24 cellular contexts compared by ENCODE assay signal in the genomic region with DNA sequence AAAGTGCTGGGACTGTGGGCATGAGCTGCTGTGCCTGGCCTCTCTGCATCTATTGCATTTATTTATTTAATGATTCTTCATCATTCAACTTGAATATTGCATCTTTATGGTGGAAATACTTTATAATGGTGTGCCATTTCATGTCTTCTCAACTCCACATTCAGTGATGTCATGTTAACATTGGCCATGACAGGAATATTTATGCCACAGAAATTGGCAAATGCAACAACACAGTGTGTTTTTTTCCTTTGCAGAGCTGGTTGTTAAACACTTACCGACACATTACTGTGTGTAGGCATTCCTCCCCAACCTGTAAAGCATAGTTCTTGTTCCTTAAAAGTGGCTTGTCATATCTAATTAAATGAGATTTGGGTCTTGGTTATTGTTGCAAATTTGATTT. TPM values are rescaled to one million over a fixed set of nuclear protein-coding genes. Genes with fewer than 3 reads are reported as not detected.
DNase-seq lines count a peak whose midpoint lies in the region; ATAC-seq and TF ChIP-seq lines count a peak whose summit lies in the region.
"Had no signal": no experiment of that assay in that cellular context is flagged by ENCODE, and none has a peak within 500 bp of the region (broad histone marks: within the 10 kb centered on the region; RNA-seq: fewer than 3 reads in every experiment).

No MANE protein-coding gene starts in this region.

- no peak overlapping the region for H2AFZ ChIP-seq in PC-3 (ENCODE audit: low read length)

- H3K9me3 ChIP-seq in PC-3 (ENCODE audit: low read length) (peaks cover 5% of the 10 kb centered on the region; the same call in 1 of the 2 replicates), prostate gland (no peaks in the 10 kb centered on the region)
- H3K9me3 ChIP-seq: BE2C had no signal

- peaks cover 26% of the 10 kb centered on the region for H3K4me1 ChIP-seq in PC-3 (ENCODE audit: insufficient read depth, low read length)
- peaks cover 4% of the 10 kb centered on the region for H3K4me1 ChIP-seq in prostate gland (replicated peaks)
- H3K4me1 ChIP-seq: BE2C had no signal

- WGBS in prostate gland, result 37% methylated on average over 1 of the region's 1 CpG

- no peaks in the 10 kb centered on the region for H3K27me3 ChIP-seq in PC-3 (ENCODE audit: low read length)
- no peaks in the 10 kb centered on the region for H3K27me3 ChIP-seq in prostate gland (replicated peaks; ENCODE audit: insufficient read depth)
- H3K27me3 ChIP-seq: BE2C, BLaER1 had no signal

- H3K27ac ChIP-seq in PC-3 (ENCODE audit: low read length) (peak overlapping the region; percentile 17; the same call in 1 of the 2 replicates), prostate gland (no peak overlapping the region)
- H3K27ac ChIP-seq: BLaER1 had no signal

- POLR2A ChIA-PET in HEK293T (lab: Yijun Ruan, JAX) (no interaction called here), PC-3 (lab: Charles Lee; ENCODE audit: unreplicated experiment) (interaction anchor here (0.6 kb wide), 1 partner anchor 61 kb away, joined by 7 read pairs; no protein-coding TSS in a partner anchor)

- H3K79me2 ChIP-seq in PC-3 (ENCODE audit: low read length), result no peaks in the 10 kb centered on the region

- ATAC-seq in PC-3 (peak; percentile 46), left colon (peak; percentile 9), HG03108 (IDR thresholded peaks at IDR 0.05; ENCODE audit: unreplicated experiment) (no peak), GM18858 (IDR thresholded peaks at IDR 0.05; ENCODE audit: unreplicated experiment) (no peak)
- ATAC-seq: GM12878 had no signal

- no peak overlapping the region for H3K4me2 ChIP-seq in PC-3 (ENCODE audit: low read length)
- H3K4me2 ChIP-seq: BLaER1 had no signal

- H3K36me3 ChIP-seq in PC-3 (ENCODE audit: low read depth, low read length) (no peaks in the 10 kb centered on the region), prostate gland (no peaks in the 10 kb centered on the region)
- H3K36me3 ChIP-seq: BE2C, BLaER1 had no signal

- no peaks in the 10 kb centered on the region for H3K9me2 ChIP-seq in PC-3 (replicated peaks; ENCODE audit: low read length)

- H4K20me1 ChIP-seq in PC-3 (ENCODE audit: low read length), result no peaks in the 10 kb centered on the region
- H4K20me1 ChIP-seq: BLaER1 had no signal

- TF ChIP-seq POLR2A in prostate gland (IDR thresholded peaks at IDR 0.05), result no peak

- intact Hi-C loops in PC-3 (cut with micrococcal nuclease) (loop anchor here (5.0 kb wide), 1 partner anchor 35 kb away; no protein-coding TSS in a partner anchor), left colon (cut with DNase I, micrococcal nuclease) (no loop called here), prostate gland (cut with DNase I) (no loop called here)

- no TSS peak for BruUV-seq in PC-3 (replicated peaks; lab: Mats Ljungman, UMichigan)

- TF ChIP-seq CTCF in PC-3 (conservative IDR thresholded peaks at IDR 0.05; ENCODE audit: low read depth, low read length) (no peak), prostate gland (IDR thresholded peaks at IDR 0.05) (no peak)

- CTCF ChIA-PET in HEK293T (lab: Yijun Ruan, JAX) (no interaction called here), PC-3 (lab: Charles Lee) (no interaction called here)

- no peaks in the 10 kb centered on the region for H3F3A ChIP-seq in PC-3 (ENCODE audit: low read length, unreplicated experiment)

- H3K9ac ChIP-seq in PC-3 (ENCODE audit: low read length), result no peak overlapping the region
- H3K9ac ChIP-seq: BLaER1 had no signal

- H3K4me3 ChIP-seq in PC-3 (ENCODE audit: low read length), result no peak overlapping the region
- H3K4me3 ChIP-seq in prostate gland, result no peak overlapping the region
- H3K4me3 ChIP-seq: BLaER1, GM12878 had no signal

- DNase-seq in HEK293T (ENCODE audit: extremely low spot score) (no peak), PC-3 (no peak), left colon (no peak), prostate gland (ENCODE audit: low spot score) (no peak), NCI-H2107 treated with DMSO at 0.1 percent for 48 hours (lab: John Stamatoyannopoulos, UW; ENCODE audit: unreplicated experiment) (no peak)
- DNase-seq: 8988T; ACHN; BE2C; C1 segment of cervical spinal cord; CD4-positive, alpha-beta memory T cell; CD4-positive, CD25-positive, alpha-beta regulatory T cell; CD8-positive, alpha-beta memory T cell; COR-L47; DMS 273 treated with DMSO at 0.1 percent for 48 hours; DMS153; DMS53; DMS79; DND-41; EL; GDM1 had no signal

TF ChIP-seq in HEK293T, 16 proteins besides CTCF, POLR2A, EP300 and RAD21:
- no peak for TF ChIP-seq FOXK2 (IDR thresholded peaks at IDR 0.05)
- TF ChIP-seq, protein P1, sequence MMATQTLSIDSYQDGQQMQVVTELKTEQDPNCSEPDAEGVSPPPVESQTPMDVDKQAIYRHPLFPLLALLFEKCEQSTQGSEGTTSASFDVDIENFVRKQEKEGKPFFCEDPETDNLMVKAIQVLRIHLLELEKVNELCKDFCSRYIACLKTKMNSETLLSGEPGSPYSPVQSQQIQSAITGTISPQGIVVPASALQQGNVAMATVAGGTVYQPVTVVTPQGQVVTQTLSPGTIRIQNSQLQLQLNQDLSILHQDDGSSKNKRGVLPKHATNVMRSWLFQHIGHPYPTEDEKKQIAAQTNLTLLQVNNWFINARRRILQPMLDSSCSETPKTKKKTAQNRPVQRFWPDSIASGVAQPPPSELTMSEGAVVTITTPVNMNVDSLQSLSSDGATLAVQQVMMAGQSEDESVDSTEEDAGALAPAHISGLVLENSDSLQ (IDR thresholded peaks at IDR 0.05), result peak; percentile 79

RNA-seq across cellular contexts. Expression of gene WDR26, which starts 57.4 kb away (rescaled TPM):
- 40.7 and 45.2 TPM in 2 replicates for total RNA-seq in PC-3 (2014; rRNA removed)
- total RNA-seq in left colon, result 10 to 100 TPM; 62.1 to 64.4 TPM
- 10 to 100 TPM; 50.7 to 72.9 TPM for total RNA-seq in prostate gland

Comparison
In these comparisons a context has a peak if more than half of its experiments do, and no peak if none do; other contexts are left out.
1. ATAC-seq: peak in PC-3 (single experiment) and left colon (single experiment); none in HG03108 (single experiment) and GM18858 (single experiment).